In the genomic region with DNA sequence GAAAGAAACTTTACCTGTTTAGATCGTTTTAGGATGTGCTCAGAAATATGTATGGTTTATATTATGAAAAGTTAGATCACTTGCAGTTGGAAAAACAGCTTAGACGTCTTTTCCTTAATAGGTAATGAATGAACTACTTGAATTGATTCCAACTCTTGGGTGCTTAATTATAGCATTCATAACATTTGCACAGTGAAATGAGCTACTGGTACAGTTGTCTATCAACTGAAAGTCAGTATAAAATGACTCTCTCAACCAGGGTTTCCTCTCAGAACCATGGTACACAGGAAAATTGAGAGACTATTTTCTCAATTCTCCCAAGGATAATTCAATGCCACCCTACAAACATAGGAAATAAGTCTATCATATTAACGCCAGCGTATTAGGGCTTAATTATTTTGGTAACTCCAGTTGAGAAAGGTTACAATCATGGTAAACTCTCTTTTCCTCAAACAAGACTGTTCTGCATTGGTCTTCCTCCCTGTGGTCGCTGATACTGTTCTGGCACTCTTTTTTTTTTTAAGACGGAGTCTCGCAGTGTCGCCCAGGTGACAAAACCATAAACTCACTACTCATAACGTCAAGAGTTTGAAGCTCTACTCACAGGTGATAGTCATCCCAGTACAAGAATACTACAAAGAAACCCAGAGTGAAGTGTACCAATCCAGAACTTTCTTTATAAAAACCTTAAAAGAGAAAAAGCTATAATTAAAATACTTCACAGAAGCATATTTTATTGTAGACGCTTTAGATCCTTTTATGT, we compare ENCODE assay signal across 8 cellular contexts. TPM values are rescaled to one million over a fixed set of nuclear protein-coding genes. Genes with fewer than 3 reads are reported as not detected.
DNase-seq lines count a peak whose midpoint lies in the region; ATAC-seq and TF ChIP-seq lines count a peak whose summit lies in the region.

No MANE protein-coding gene starts in this region.

- no peaks in the 10 kb centered on the region for H3K9me3 Mint-ChIP-seq in CD8-positive, alpha-beta T cell
- H3K9me3 Mint-ChIP-seq in T-helper 1 cell treated with Interleukin-12 subunit alpha and Interleukin-12 subunit beta and Interleukin-4 antibody, amounts not matched to agents 30 μg/mL and 1 μg/mL, for 36 hours, result peaks cover 13% of the 10 kb centered on the region
- no peaks in the 10 kb centered on the region for H3K9me3 Mint-ChIP-seq in immature natural killer cell

- POLR2A ChIA-PET in CD8-positive, alpha-beta T cell (lab: Charles Lee), result interaction anchor here (3.4 kb wide), 1 partner anchor 24 kb away, joined by 10 read pairs; a partner anchor contains a TSS

- H3K9me3 ChIP-seq in CD8-positive, alpha-beta T cell (ENCODE audit: low read length), result no peaks in the 10 kb centered on the region
- H3K9me3 ChIP-seq in lower lobe of right lung, result no peaks in the 10 kb centered on the region

- peak; percentile 14 for ATAC-seq in CD8-positive, alpha-beta T cell
- ATAC-seq in GM18858 (IDR thresholded peaks at IDR 0.05; ENCODE audit: unreplicated experiment) (peak; percentile 47), HG03432 (IDR thresholded peaks at IDR 0.05; ENCODE audit: unreplicated experiment) (peak; percentile 41), lower lobe of right lung (no peak), HG02840 (IDR thresholded peaks at IDR 0.05; ENCODE audit: low FRiP score, unreplicated experiment) (no peak)

- CTCF ChIA-PET in CD8-positive, alpha-beta T cell (lab: Charles Lee), result interaction anchor here (1.3 to 3.2 kb wide), 3 partner anchors 9 to 50 kb away, joined by 3 to 17 read pairs (median 4); a partner anchor contains a TSS

- H3K4me1 Mint-ChIP-seq in CD8-positive, alpha-beta T cell (ENCODE audit: low read depth), result peaks cover 20% of the 10 kb centered on the region
- peaks cover 39% of the 10 kb centered on the region for H3K4me1 Mint-ChIP-seq in T-helper 1 cell treated with Interleukin-12 subunit alpha and Interleukin-12 subunit beta and Interleukin-4 antibody, amounts not matched to agents 30 μg/mL and 1 μg/mL, for 36 hours (ENCODE audit: low read depth)
- H3K4me1 Mint-ChIP-seq in immature natural killer cell, result peaks cover 25 to 29% of the 10 kb centered on the region in 2 donors

- peaks cover 9% of the 10 kb centered on the region for H3K4me1 ChIP-seq in CD8-positive, alpha-beta T cell (ENCODE audit: insufficient read depth, low read length)
- peaks cover 24% of the 10 kb centered on the region for H3K4me1 ChIP-seq in lower lobe of right lung

- intact Hi-C loops in CD8-positive, alpha-beta T cell (cut with DNase I, micrococcal nuclease), result loop anchor here (2.0 to 10.0 kb wide), 2 partner anchors 697 to 961 kb away; a partner anchor contains a TSS
- intact Hi-C loops in lower lobe of right lung (cut with DNase I), result no loop called here

- no peak overlapping the region for H3K27ac ChIP-seq in CD8-positive, alpha-beta T cell (ENCODE audit: low read depth, low read length)
- H3K27ac ChIP-seq in lower lobe of right lung, result no peak overlapping the region

- H3K36me3 ChIP-seq in CD8-positive, alpha-beta T cell (ENCODE audit: insufficient read depth, low read length), result no peaks in the 10 kb centered on the region
- H3K36me3 ChIP-seq in lower lobe of right lung, result no peaks in the 10 kb centered on the region

- no peak overlapping the region for H3K27ac Mint-ChIP-seq in CD8-positive, alpha-beta T cell
- H3K27ac Mint-ChIP-seq in T-helper 1 cell treated with Interleukin-12 subunit alpha and Interleukin-12 subunit beta and Interleukin-4 antibody, amounts not matched to agents 30 μg/mL and 1 μg/mL, for 36 hours, result peak overlapping the region; percentile 84
- H3K27ac Mint-ChIP-seq in immature natural killer cell, result peak overlapping the region in 2 of 6 donors; percentile 11 to 33

- no peak overlapping the region for H3K4me3 ChIP-seq in CD8-positive, alpha-beta T cell (ENCODE audit: low read depth, low read length)
- no peak overlapping the region for H3K4me3 ChIP-seq in lower lobe of right lung

- no peaks in the 10 kb centered on the region for H3K27me3 ChIP-seq in CD8-positive, alpha-beta T cell (ENCODE audit: insufficient read depth, low read length)
- no peaks in the 10 kb centered on the region for H3K27me3 ChIP-seq in lower lobe of right lung (ENCODE audit: low read depth)

- no peaks in the 10 kb centered on the region for H3K36me3 Mint-ChIP-seq in CD8-positive, alpha-beta T cell
- peaks cover 30% of the 10 kb centered on the region for H3K36me3 Mint-ChIP-seq in T-helper 1 cell treated with Interleukin-12 subunit alpha and Interleukin-12 subunit beta and Interleukin-4 antibody, amounts not matched to agents 30 μg/mL and 1 μg/mL, for 36 hours (ENCODE audit: low read depth)
- H3K36me3 Mint-ChIP-seq in immature natural killer cell, result peaks cover 0 to 4% (median 0%) of the 10 kb centered on the region in 3 donors

- H3K4me3 Mint-ChIP-seq in CD8-positive, alpha-beta T cell, result peak overlapping the region; percentile 84
- peak overlapping the region; percentile 82 for H3K4me3 Mint-ChIP-seq in T-helper 1 cell treated with Interleukin-12 subunit alpha and Interleukin-12 subunit beta and Interleukin-4 antibody, amounts not matched to agents 30 μg/mL and 1 μg/mL, for 36 hours
- peak overlapping the region; percentile 31 to 86 (median 82) for H3K4me3 Mint-ChIP-seq in immature natural killer cell

- H3K27me3 Mint-ChIP-seq in CD8-positive, alpha-beta T cell (ENCODE audit: low read depth), result peaks cover 5% of the 10 kb centered on the region
- H3K27me3 Mint-ChIP-seq in T-helper 1 cell treated with Interleukin-12 subunit alpha and Interleukin-12 subunit beta and Interleukin-4 antibody, amounts not matched to agents 30 μg/mL and 1 μg/mL, for 36 hours (ENCODE audit: low read depth), result peaks cover 6% of the 10 kb centered on the region
- peaks cover 0 to 9% (median 3%) of the 10 kb centered on the region in 3 donors for H3K27me3 Mint-ChIP-seq in immature natural killer cell (ENCODE audit: low read depth in 3 of 3)

- DNase-seq in CD8-positive, alpha-beta T cell, result no peak
- DNase-seq in immature natural killer cell, result peak; percentile 10 to 25 (median 24)
- no peak for DNase-seq in lower lobe of right lung
- DNase-seq in NCI-H1930 (lab: John Stamatoyannopoulos, UW), result no peak

- no peak for TF ChIP-seq CTCF in CD8-positive, alpha-beta T cell (IDR thresholded peaks at IDR 0.05)
- no peak for TF ChIP-seq CTCF in lower lobe of right lung (IDR thresholded peaks at IDR 0.05)

RNA-seq across cellular contexts. Expression of a gene that starts 2.0 kb away (rescaled TPM):
- 1 to 10 TPM in 1 of 2 experiments, under 1 TPM in 1; 0.65 to 1.0 TPM for total RNA-seq in CD8-positive, alpha-beta T cell
- under 1 TPM in 1 of 3 donors, not detected in 2; 0.84 TPM for polyA plus RNA-seq in immature natural killer cell
- 3.9 TPM for total RNA-seq in lower lobe of right lung

Comparison
In these comparisons a context has a peak if more than half of its experiments do, and no peak if none do; other contexts are left out.
1. ATAC-seq: peak in CD8-positive, alpha-beta T cell (single experiment), GM18858 (single experiment) and HG03432 (single experiment); none in lower lobe of right lung (0 of 2) and HG02840 (single experiment).
2. DNase-seq: peak in immature natural killer cell (3 of 3); none in CD8-positive, alpha-beta T cell (0 of 7), lower lobe of right lung (single experiment) and NCI-H1930 (0 of 2).
3. Peak in every context shown above with its lines, with median percentiles within 50 percentile points of each other: H3K4me3 Mint-ChIP-seq.